ENCODE assay signal across 12 cellular contexts in genomic region chrX:19342331-19342906, GRCh38. TPM values are rescaled to one million over a fixed set of nuclear protein-coding genes. Genes with fewer than 3 reads are reported as not detected.
DNase-seq lines count a peak whose midpoint lies in the region; ATAC-seq, FAIRE-seq and TF ChIP-seq lines count a peak whose summit lies in the region.
"Had no signal": no experiment of that assay in that cellular context is flagged by ENCODE, and none has a peak within 500 bp of the region (broad histone marks: within the 10 kb centered on the region; RNA-seq: fewer than 3 reads in every experiment).

No MANE protein-coding gene starts in this region.

- peak overlapping the region; percentile 66 to 88; a peak in 2 of 4 replicates for H3K9ac ChIP-seq in K562 (ENCODE audit: insufficient read depth in 1 of 2, low read depth in 2 of 2, low read length in 2 of 2)

- TF ChIP-seq POLR2A in K562 (conservative IDR thresholded peaks at IDR 0.05) (no peak), transverse colon (IDR thresholded peaks at IDR 0.05) (no peak), Peyer's patch (IDR thresholded peaks at IDR 0.05) (no peak)

- TF ChIP-seq CTCF in K562 (IDR thresholded peaks at IDR 0.05 in 2 of 3, conservative IDR thresholded peaks at IDR 0.05 in 1 of 3; ENCODE audit: insufficient read depth in 2 of 3, low read depth in 1 of 3, low read length in 3 of 3) (0 out of 6 replicates have a peak, but pooled peaks of 1 of the 3 experiments have one; percentile 7), osteoblast (IDR thresholded peaks at IDR 0.05; ENCODE audit: extremely low read depth, low read depth, low read length) (no peak), transverse colon (IDR thresholded peaks at IDR 0.05) (no peak), Peyer's patch (IDR thresholded peaks at IDR 0.05) (no peak)

- POLR2A ChIA-PET in K562 (lab: Yijun Ruan, JAX), result interaction anchor here (0.6 kb wide), 1 partner anchor 9 kb away, joined by 3 read pairs; no protein-coding TSS in a partner anchor

- H3K9me3 ChIP-seq in K562 (replicated peaks; ENCODE audit: control insufficient read depth, insufficient read depth, low read depth, low read length), result no peaks in the 10 kb centered on the region
- no peaks in the 10 kb centered on the region for H3K9me3 ChIP-seq in osteoblast (ENCODE audit: low read depth, low read length)
- H3K9me3 ChIP-seq in transverse colon, result no peaks in the 10 kb centered on the region
- H3K9me3 ChIP-seq in Peyer's patch, result no peaks in the 10 kb centered on the region
- H3K9me3 ChIP-seq: MG63, ovary had no signal

- DNase-seq in NCI-H1417 (lab: John Stamatoyannopoulos, UW) (peak in 2 of 3 experiments; percentile 27 to 54), NCI-H1417 treated with DMSO at 0.1 percent for 48 hours (lab: John Stamatoyannopoulos, UW) (no peak), LHCN-M2 (ENCODE audit: low read depth) (peak; percentile 28), K562 (ENCODE audit: extremely low read depth in 1 of 4, low spot score in 3 of 4) (peak in 2 of 4 experiments; percentile 15 to 56), osteoblast (ENCODE audit: insufficient read length, low spot score, missing footprints) (no peak), transverse colon (no peak), NCI-H1092 treated with DMSO at 0.1 percent for 48 hours (lab: John Stamatoyannopoulos, UW) (no peak), Peyer's patch (no peak)
- DNase-seq: effector CD8-positive, alpha-beta T cell; immature natural killer cell; MG63; ovary had no signal

- H3K79me2 ChIP-seq in K562 (ENCODE audit: control insufficient read depth, insufficient read depth, low read length) (peaks cover 38% of the 10 kb centered on the region), osteoblast (ENCODE audit: insufficient read depth, low read length) (peaks cover 26% of the 10 kb centered on the region)

- WGBS in K562 (ENCODE audit: insufficient coverage, low coverage, missing lambda C conversion rate), result 17% methylated on average over 6 of the region's 6 CpGs
- 50 to 60% methylated on average over 3 to 6 of the region's 6 CpGs for WGBS in transverse colon (ENCODE audit: low coverage in 1 of 2), 2 donors

- ATAC-seq in K562, result no peak

- TF ChIP-seq RAD21 in K562 (CRISPR knock-in tag; conservative IDR thresholded peaks at IDR 0.05 in 1 of 2, IDR thresholded peaks at IDR 0.05 in 1 of 2), result no peak

- intact Hi-C loops in K562 (cut with micrococcal nuclease), result no loop called here
- intact Hi-C loops in transverse colon (cut with DNase I; ENCODE audit: low total_unique reads), result loop anchor here (5.0 kb wide), 1 partner anchor 465 kb away; no protein-coding TSS in a partner anchor

- no peak for TF ChIP-seq EP300 in K562 (IDR thresholded peaks at IDR 0.05; ENCODE audit: low read length)
- no peak for TF ChIP-seq EP300 in transverse colon (IDR thresholded peaks at IDR 0.05; ENCODE audit: low read depth)

- peak; percentile 85 for FAIRE-seq in K562 (lab: Jason Lieb, UNC)

- H4K20me1 ChIP-seq in K562 (replicated peaks; ENCODE audit: control insufficient read depth, insufficient read depth, low read length), result no peaks in the 10 kb centered on the region
- H4K20me1 ChIP-seq in osteoblast (ENCODE audit: insufficient read depth, low read length), result no peaks in the 10 kb centered on the region

- CTCF ChIA-PET in K562 (lab: Yijun Ruan, JAX; ENCODE audit: low intra/inter-chr PET ratio), result no interaction called here

- in situ Hi-C loops in K562 (cut with MboI) (no loop called here), transverse colon (cut with MboI; ENCODE audit: low pct_ligation_motif_present in 1 of 4, low pct_unique_long_range_greater_than_20kb in 1 of 4, low sequenced_read_pairs in 3 of 4) (loop anchor here in 3 of 4 donors (25.0 kb wide), 5 partner anchors 305 to 1605 kb away; partner anchors contain the start of genes PHKA2 (in 1 of the 3) and SCML1 (in 1 of the 3))

- H2AFZ ChIP-seq in K562 (ENCODE audit: low read depth, low read length), result peak overlapping the region; percentile 97
- H2AFZ ChIP-seq in osteoblast (ENCODE audit: low read length), result peak overlapping the region; percentile 15

- peak overlapping the region; percentile 89 for H3K4me2 ChIP-seq in K562 (ENCODE audit: insufficient read depth, low read length)
- peak overlapping the region; percentile 65 for H3K4me2 ChIP-seq in osteoblast (ENCODE audit: insufficient read depth, low read length)

- H3K36me3 ChIP-seq in K562 (ENCODE audit: control insufficient read depth, insufficient read depth, low read length) (peaks cover 20% of the 10 kb centered on the region; the same call in 2 of the 3 replicates), osteoblast (ENCODE audit: insufficient read depth, low read length) (no peaks in the 10 kb centered on the region), transverse colon (no peaks in the 10 kb centered on the region), Peyer's patch (no peaks in the 10 kb centered on the region)
- H3K36me3 ChIP-seq: MG63, ovary had no signal

- H3K27ac ChIP-seq in K562 (ENCODE audit: extremely low read depth, low read depth, low read length), result peak overlapping the region; percentile 71
- no peak overlapping the region for H3K27ac ChIP-seq in osteoblast (ENCODE audit: low read depth, low read length)
- peak overlapping the region in 2 of 4 donors; percentile 85 to 94 for H3K27ac ChIP-seq in transverse colon
- no peak overlapping the region for H3K27ac ChIP-seq in Peyer's patch

- H3K27me3 ChIP-seq in K562 (ENCODE audit: control insufficient read depth in 2 of 2, insufficient read depth in 2 of 2, low read length in 2 of 2), result no peaks in the 10 kb centered on the region; a peak in 1 of 5 replicates
- H3K27me3 ChIP-seq in osteoblast (ENCODE audit: insufficient read depth, low read length), result no peaks in the 10 kb centered on the region
- no peaks in the 10 kb centered on the region for H3K27me3 ChIP-seq in transverse colon
- no peaks in the 10 kb centered on the region for H3K27me3 ChIP-seq in Peyer's patch
- H3K27me3 ChIP-seq: MG63, ovary had no signal

- H3K4me1 ChIP-seq in K562 (replicated peaks in 1 of 2; ENCODE audit: control insufficient read depth in 2 of 2, insufficient read depth in 2 of 2, low read length in 2 of 2), result peaks cover 8 to 20% of the 10 kb centered on the region in 2 experiments; a peak in 3 of 5 replicates
- peaks cover 5% of the 10 kb centered on the region for H3K4me1 ChIP-seq in osteoblast (ENCODE audit: insufficient read depth, low read length)
- peaks cover 0 to 22% (median 5%) of the 10 kb centered on the region in 4 donors for H3K4me1 ChIP-seq in transverse colon
- peaks cover 0 to 3% (median 0%) of the 10 kb centered on the region in 4 donors for H3K4me1 ChIP-seq in Peyer's patch

- no peaks in the 10 kb centered on the region for H3K9me1 ChIP-seq in K562 (ENCODE audit: control insufficient read depth, insufficient read depth, low read length)

- H3K4me3 ChIP-seq in K562 (no peak overlapping the region), osteoblast (ENCODE audit: insufficient read depth, low read length) (no peak overlapping the region), transverse colon (no peak overlapping the region), Peyer's patch (no peak overlapping the region)
- H3K4me3 ChIP-seq: ovary had no signal

- no TSS peak for BruUV-seq in K562 (replicated peaks; lab: Mats Ljungman, UMichigan)

TF ChIP-seq in K562, 482 proteins besides CTCF, POLR2A, EP300 and RAD21 (continues in another document):
- TF ChIP-seq ILK (tag; IDR thresholded peaks at IDR 0.05; ENCODE audit: borderline replicate concordance, low read depth) (no peak), ZBTB2 (IDR thresholded peaks at IDR 0.05) (no peak), POLR2AphosphoS5 (IDR thresholded peaks at IDR 0.05; ENCODE audit: control insufficient read depth, insufficient read depth, low read depth, low read length) (no peak), MAFG (tag; conservative IDR thresholded peaks at IDR 0.05) (no peak), ZNF175 (CRISPR knock-in tag; IDR thresholded peaks at IDR 0.05; ENCODE audit: low read depth) (no peak)

RNA-seq across cellular contexts. Expression of gene PDHA1, which starts 1.3 kb away (rescaled TPM):
- total RNA-seq in LHCN-M2 (2014; rRNA removed), result 64.2 and 112 TPM in 2 replicates
- polyA plus RNA-seq in LHCN-M2 (2012), result 115 TPM
- 161 and 253 TPM in 2 replicates for total RNA-seq in K562 (2011; cell fraction: chromatin; rRNA removed; ENCODE audit: low replicate concordance)
- total RNA-seq in K562 (2011; cell fraction: nucleolus; rRNA removed), result 59.4 and 72.5 TPM in 2 replicates
- 126 and 135 TPM in 2 replicates for total RNA-seq in K562 (2011; cell fraction: nucleoplasm; rRNA removed)
- 363 and 407 TPM in 2 replicates for total RNA-seq in K562 (2014; rRNA removed)
- total RNA-seq in K562 (2014; rRNA removed; fragmentation: Illumina TruSeq; extraction: Trizol), result 384 and 424 TPM in 2 replicates
- 345 and 352 TPM in 2 replicates for total RNA-seq in K562 (2015; rRNA removed; fragmentation: Illumina TruSeq; extraction: Trizol)
- 425 and 446 TPM in 2 replicates for total RNA-seq in K562 (2021)
- polyA plus RNA-seq in K562 (2011; rRNA removed), result 504 and 540 TPM in 2 replicates
- polyA plus RNA-seq in K562 (2011; cell fraction: cytosol; rRNA removed), result 193 and 286 TPM in 2 replicates
- polyA plus RNA-seq in K562 (2011; cell fraction: nucleus; rRNA removed), result 301 and 409 TPM in 2 replicates
- 168 and 315 TPM in 2 replicates for polyA plus RNA-seq in K562 (2012)
- polyA plus RNA-seq in K562 (2014; fragmentation: Illumina TruSeq; extraction: Trizol), result 468 and 487 TPM in 2 replicates
- polyA plus RNA-seq in K562 (2014; fragmentation: Nextera tagmentation; extraction: Ambion mirVana), result 100 to 1,000 TPM; 463 to 882 TPM
- 430 and 588 TPM in 2 replicates for polyA plus RNA-seq in K562 (2014; rRNA removed)
- polyA minus RNA-seq in K562 (2011; rRNA and poly(A)+ RNA removed), result 413 and 418 TPM in 2 replicates
- polyA minus RNA-seq in K562 (2011; cell fraction: cytosol; rRNA and poly(A)+ RNA removed), result 113 and 115 TPM in 2 replicates
- 27.2 and 64.5 TPM in 2 replicates for polyA minus RNA-seq in K562 (2011; cell fraction: nucleus; rRNA and poly(A)+ RNA removed)
- 26.4 and 35.7 TPM in 2 replicates for total RNA-seq in osteoblast
- 100 to 1,000 TPM in 3 of 4 donors, 10 to 100 TPM in 1; 77.4 to 264 (median 189) TPM for total RNA-seq in transverse colon
- total RNA-seq in Peyer's patch, result 100 to 1,000 TPM; 145 to 276 (median 200) TPM

Comparison
In these comparisons a context has a peak if more than half of its experiments do, and no peak if none do; other contexts are left out.
1. DNase-seq: peak in NCI-H1417 (2 of 3) and LHCN-M2 (single experiment); none in NCI-H1417 treated with DMSO at 0.1 percent for 48 hours (single experiment), osteoblast (single experiment), transverse colon (single experiment), NCI-H1092 treated with DMSO at 0.1 percent for 48 hours (single experiment) and Peyer's patch (0 of 3).